4 cellular contexts compared by ENCODE assay signal in the genomic region with DNA sequence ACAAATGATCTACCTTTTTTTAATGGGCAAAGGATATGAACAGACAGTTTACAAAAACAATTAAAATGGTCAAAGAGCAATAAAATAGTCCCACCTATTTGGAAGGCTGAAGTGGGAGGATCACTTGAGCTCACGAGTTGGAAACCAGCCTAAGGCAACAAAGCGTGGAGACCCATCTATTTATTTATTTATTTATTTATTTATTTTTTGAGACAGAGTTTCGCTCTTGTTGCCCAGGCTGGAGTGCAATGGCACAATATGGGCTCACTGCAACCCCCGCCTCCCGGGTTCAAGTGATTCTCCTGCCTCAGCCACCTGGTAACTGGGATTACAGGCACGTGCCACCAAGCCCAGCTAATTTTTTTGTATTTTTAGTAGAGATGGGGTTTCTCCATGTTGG. TPM values are rescaled to one million over a fixed set of nuclear protein-coding genes. Genes with fewer than 3 reads are reported as not detected.
"Had no signal": no experiment of that assay in that cellular context is flagged by ENCODE, and none has a peak within 500 bp of the region (broad histone marks: within the 10 kb centered on the region; RNA-seq: fewer than 3 reads in every experiment).

No MANE protein-coding gene starts in this region.

RNA-seq across cellular contexts. Expression of a gene that starts 29.6 kb away (rescaled TPM):
- total RNA-seq: endothelial cell of umbilical vein, lung microvascular endothelial cell, occipital lobe had no signal
- polyA plus RNA-seq: smooth muscle cell had no signal
